16 cellular contexts compared by ENCODE assay signal in the genomic region with DNA sequence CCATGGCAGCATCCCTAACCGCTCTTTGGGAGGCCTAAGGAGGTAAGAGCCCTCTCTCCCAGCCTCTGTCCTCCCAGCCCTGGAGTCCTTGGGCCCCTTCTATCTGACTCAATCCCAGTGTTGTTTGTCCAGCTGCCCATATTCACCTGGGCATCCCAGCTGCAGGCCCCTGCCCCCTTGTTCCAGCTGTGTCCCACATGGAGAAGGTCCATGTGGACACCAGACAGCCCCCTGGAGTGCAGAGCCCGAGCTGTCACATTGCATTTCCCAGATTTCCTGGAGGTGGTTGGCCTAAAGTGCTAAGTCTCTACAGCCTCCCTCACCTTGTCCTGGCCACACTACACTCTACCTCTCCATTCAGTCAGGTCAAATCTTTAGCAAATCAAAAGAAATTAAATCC. TPM values are rescaled to one million over a fixed set of nuclear protein-coding genes. Genes with fewer than 3 reads are reported as not detected.
A peak's percentile ranks its signal among the peaks of the same experiment; 100 is the strongest.
DNase-seq lines count a peak whose midpoint lies in the region; ATAC-seq and TF ChIP-seq lines count a peak whose summit lies in the region.
"Had no signal": no experiment of that assay in that cellular context is flagged by ENCODE, and none has a peak within 500 bp of the region (broad histone marks: within the 10 kb centered on the region; RNA-seq: fewer than 3 reads in every experiment).

No MANE protein-coding gene starts in this region.

- ATAC-seq in heart left ventricle (no peak), left ventricle myocardium superior (no peak), HG03139 (IDR thresholded peaks at IDR 0.05; ENCODE audit: unreplicated experiment) (no peak)

- intact Hi-C loops in heart left ventricle (cut with DNase I) (no loop called here), left ventricle myocardium superior (cut with micrococcal nuclease) (no loop called here), spleen (cut with DNase I; ENCODE audit: low total_unique reads) (no loop called here)

- H3K4me1 ChIP-seq in heart left ventricle (peaks cover 1 to 57% (median 36%) of the 10 kb centered on the region in 12 donors), spleen (peaks cover 11 to 54% (median 30%) of the 10 kb centered on the region in 6 donors)

- peak overlapping the region; percentile 93 for H3K27ac Mint-ChIP-seq in osteocyte (ENCODE audit: unreplicated experiment)

- peak overlapping the region in 8 of 12 donors; percentile 55 to 83 (median 76) for H3K27ac ChIP-seq in heart left ventricle
- no peak overlapping the region for H3K27ac ChIP-seq in spleen
- H3K27ac ChIP-seq: RWPE1 had no signal

- TF ChIP-seq POLR2A in heart left ventricle (IDR thresholded peaks at IDR 0.05) (no peak), spleen (IDR thresholded peaks at IDR 0.05) (no peak)

- H3K36me3 ChIP-seq in heart left ventricle (no peaks in the 10 kb centered on the region), spleen (no peaks in the 10 kb centered on the region)

- TF ChIP-seq CTCF in heart left ventricle (IDR thresholded peaks at IDR 0.05) = no peak
- no peak for TF ChIP-seq CTCF in osteocyte (IDR thresholded peaks at IDR 0.05)
- no peak for TF ChIP-seq CTCF in spleen (IDR thresholded peaks at IDR 0.05 in 8 of 11, conservative IDR thresholded peaks at IDR 0.05 in 3 of 11)

- 87 to 100% (median 90%) methylated on average over 2 of the region's 2 CpGs for WGBS in heart left ventricle, 4 donors
- WGBS in spleen, 5 donors = 88 to 100% (median 96%) methylated on average over 2 of the region's 2 CpGs

- no peaks in the 10 kb centered on the region for H3K36me3 Mint-ChIP-seq in osteocyte (ENCODE audit: unreplicated experiment)
- H3K36me3 Mint-ChIP-seq: CD4-positive, CD25-positive, alpha-beta regulatory T cell had no signal

- no peaks in the 10 kb centered on the region for H3K9me3 Mint-ChIP-seq in osteocyte (ENCODE audit: unreplicated experiment)

- DNase-seq in heart left ventricle (no peak), left ventricle myocardium superior (no peak), kidney tubule cell (ENCODE audit: low spot score) (peak; percentile 20), osteocyte (ENCODE audit: extremely low spot score, unreplicated experiment) (no peak), mucosa of gallbladder (ENCODE audit: low spot score) (no peak), NCI-H446 treated with DMSO at 0.1 percent for 48 hours (lab: John Stamatoyannopoulos, UW) (no peak), spleen (no peak)
- DNase-seq: CD4-positive, CD25-positive, alpha-beta regulatory T cell; DND-41; GF-D8; NCI-H1436 treated with DMSO at 0.1 percent for 48 hours; NCI-H226; NCI-H526 treated with DMSO at 0.1 percent for 48 hours; OCI-M1 had no signal

- no peak overlapping the region for H3K4me3 ChIP-seq in heart left ventricle
- no peak overlapping the region for H3K4me3 ChIP-seq in spleen

- H3K27me3 ChIP-seq in heart left ventricle (no peaks in the 10 kb centered on the region), spleen (replicated peaks in 1 of 7) (peaks cover 0 to 10% (median 0%) of the 10 kb centered on the region in 7 donors)

- no peaks in the 10 kb centered on the region for H3K27me3 Mint-ChIP-seq in osteocyte (ENCODE audit: unreplicated experiment)
- H3K27me3 Mint-ChIP-seq: CD4-positive, CD25-positive, alpha-beta regulatory T cell had no signal

- H3K4me3 Mint-ChIP-seq in osteocyte (ENCODE audit: unreplicated experiment) = no peak overlapping the region
- H3K4me3 Mint-ChIP-seq: CD4-positive, CD25-positive, alpha-beta regulatory T cell had no signal

- no peaks in the 10 kb centered on the region for H3K9me3 ChIP-seq in heart left ventricle
- H3K9me3 ChIP-seq in spleen = no peaks in the 10 kb centered on the region

- H3K4me1 Mint-ChIP-seq in osteocyte (ENCODE audit: unreplicated experiment) = peaks cover 85% of the 10 kb centered on the region

RNA-seq across cellular contexts. Expression of gene PSD4, which starts 42.5 kb away (rescaled TPM):
- total RNA-seq in heart left ventricle (10 to 100 TPM in 1 of 9 donors, 1 to 10 TPM in 5, under 1 TPM in 3; 0.65 to 23.4 (median 1.9) TPM), left ventricle myocardium superior (2.9 TPM), osteocyte (6.3 and 8.9 TPM in 2 replicates), mucosa of gallbladder (70.3 TPM), spleen (100 to 1,000 TPM in 4 of 7 donors, 10 to 100 TPM in 3; 73.1 to 154 (median 106) TPM)
- polyA plus RNA-seq in heart left ventricle (1 to 10 TPM in 1 of 2 donors, under 1 TPM in 1; 0.99 to 1.6 TPM), spleen (10 to 100 TPM; 43.9 to 75.8 (median 74.3) TPM)

Comparison
In these comparisons a context has a peak if more than half of its experiments do, and no peak if none do; other contexts are left out.
1. H3K27ac ChIP-seq: peak in heart left ventricle (8 of 12); none in spleen (0 of 8).